24 cellular contexts compared by ENCODE assay signal in the genomic region with DNA sequence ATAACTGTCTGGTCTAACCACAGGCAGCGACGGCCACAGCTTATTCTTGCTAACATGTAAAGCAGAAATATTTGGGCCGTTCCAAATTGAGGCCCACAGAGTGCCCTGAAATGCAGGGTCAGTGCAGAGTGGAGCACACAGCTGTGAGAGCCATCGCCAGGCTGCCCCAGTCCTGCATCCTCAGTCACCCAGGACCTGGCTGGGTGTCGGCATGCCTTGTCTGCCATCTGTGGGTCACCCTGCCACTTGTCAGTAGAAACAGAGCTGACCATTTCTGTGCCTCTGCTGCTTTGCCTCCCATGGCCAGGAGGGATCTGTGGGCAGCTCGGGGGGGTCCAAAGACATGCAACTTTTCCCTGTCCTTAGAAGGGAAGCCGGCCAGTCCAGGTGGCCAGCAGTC. TPM values are rescaled to one million over a fixed set of nuclear protein-coding genes. Genes with fewer than 3 reads are reported as not detected.
A peak's percentile ranks its signal among the peaks of the same experiment; 100 is the strongest.
DNase-seq lines count a peak whose midpoint lies in the region; ATAC-seq, FAIRE-seq and TF ChIP-seq lines count a peak whose summit lies in the region.
"Had no signal": no experiment of that assay in that cellular context is flagged by ENCODE, and none has a peak within 500 bp of the region (broad histone marks: within the 10 kb centered on the region; RNA-seq: fewer than 3 reads in every experiment).

No MANE protein-coding gene starts in this region.

- ATAC-seq in HepG2: no peak
- no peak for ATAC-seq in right lobe of liver
- ATAC-seq in GM18909 (IDR thresholded peaks at IDR 0.05; ENCODE audit: poor library complexity, unreplicated experiment): no peak
- no peak for ATAC-seq in body of pancreas
- ATAC-seq: PC-3; stimulated activated naive CD8-positive, alpha-beta T cell treated with anti-CD3 and anti-CD28 coated beads, Interleukin-15, Interleukin-2, amounts not matched to agents 100 U/mL and 50 U/mL, for 24 hours; upper lobe of right lung had no signal

- intact Hi-C loops in HepG2 (cut with micrococcal nuclease; ENCODE audit: unreplicated experiment) (no loop called here), right lobe of liver (cut with DNase I) (no loop called here), body of pancreas (cut with DNase I) (no loop called here)

- no peaks in the 10 kb centered on the region for H3K9me3 ChIP-seq in HepG2 (ENCODE audit: low read length)
- H3K9me3 ChIP-seq in right lobe of liver: no peaks in the 10 kb centered on the region
- H3K9me3 ChIP-seq in body of pancreas: no peaks in the 10 kb centered on the region
- H3K9me3 ChIP-seq: psoas muscle, upper lobe of right lung had no signal

- CTCF ChIA-PET in HepG2 (lab: Yijun Ruan, JAX; ENCODE audit: low intra/inter-chr PET ratio, low total read pairs): no interaction called here

- H3K36me3 ChIP-seq in HepG2 (replicated peaks in 1 of 2; ENCODE audit: control insufficient read depth in 1 of 2, insufficient read depth in 2 of 2, low read length in 2 of 2) (peaks cover 23 to 59% of the 10 kb centered on the region in 2 experiments; a peak in 4 of 5 replicates), right lobe of liver (peaks cover 0 to 19% (median 5%) of the 10 kb centered on the region in 4 donors), bronchial epithelial cell (ENCODE audit: control insufficient read depth, insufficient read depth, low read length) (peaks cover 34% of the 10 kb centered on the region), body of pancreas (replicated peaks in 1 of 2; ENCODE audit: insufficient read depth in 1 of 2, low read depth in 2 of 2) (peaks cover 0 to 8% of the 10 kb centered on the region in 2 donors)

- H3K4me3 ChIP-seq in HepG2 (replicated peaks in 1 of 3; ENCODE audit: insufficient read depth in 1 of 3, low read depth in 2 of 3, low read length in 3 of 3) (no peak overlapping the region), right lobe of liver (no peak overlapping the region), bronchial epithelial cell (ENCODE audit: low read depth, low read length) (no peak overlapping the region), body of pancreas (no peak overlapping the region)
- H3K4me3 ChIP-seq: psoas muscle, SK-N-MC, upper lobe of right lung had no signal

- no peak for FAIRE-seq in HepG2 (lab: Jason Lieb, UNC)
- peak; percentile 83 for FAIRE-seq in bronchial epithelial cell (lab: Jason Lieb, UNC)
- FAIRE-seq: GM12892 had no signal

- H3K27ac ChIP-seq in HepG2 (ENCODE audit: extremely low read length, insufficient read depth, low read length): no peak overlapping the region
- H3K27ac ChIP-seq in right lobe of liver: no peak overlapping the region
- no peak overlapping the region for H3K27ac ChIP-seq in body of pancreas
- H3K27ac ChIP-seq: psoas muscle, SK-N-MC, upper lobe of right lung had no signal

- H2AFZ ChIP-seq in HepG2 (ENCODE audit: low read length): no peak overlapping the region

- in situ Hi-C loops in HepG2 (cut with HindIII; ENCODE audit: extremely low pct_ligation_motif_present, low pct_unique_long_range_greater_than_20kb): no loop called here

- 97% methylated on average over 7 of the region's 7 CpGs for WGBS in HepG2 (ENCODE audit: low lambda C conversion rate)
- WGBS in right lobe of liver (ENCODE audit: insufficient coverage, low coverage, low lambda C conversion rate, missing lambda C conversion rate): 76% methylated on average over 5 of the region's 7 CpGs
- 90 to 91% methylated on average over 7 of the region's 7 CpGs for WGBS in body of pancreas, 2 donors

- no peak for TF ChIP-seq EP300 in HepG2 (IDR thresholded peaks at IDR 0.05; ENCODE audit: low read depth in 2 of 2, low read length in 2 of 2)
- TF ChIP-seq EP300 in HepG2 (CRISPR knock-in tag; IDR thresholded peaks at IDR 0.05; ENCODE audit: borderline replicate concordance): no peak

- no peak for TF ChIP-seq POLR2A in HepG2 (IDR thresholded peaks at IDR 0.05; ENCODE audit: insufficient read depth in 1 of 2, low read depth in 2 of 2, low read length in 2 of 2)
- TF ChIP-seq POLR2A in right lobe of liver (IDR thresholded peaks at IDR 0.05): no peak
- no peak for TF ChIP-seq POLR2A in body of pancreas (IDR thresholded peaks at IDR 0.05)

- no peak for TF ChIP-seq RAD21 in HepG2 (CRISPR knock-in tag; IDR thresholded peaks at IDR 0.05)

- no peaks in the 10 kb centered on the region for H3K79me2 ChIP-seq in HepG2 (ENCODE audit: insufficient read depth, low read length)

- no peak overlapping the region for H3K4me2 ChIP-seq in HepG2 (ENCODE audit: low read depth, low read length)

- DNase-seq in HepG2 (ENCODE audit: low spot score) (no peak), right lobe of liver (no peak), bronchial epithelial cell (ENCODE audit: low read depth) (no peak), medulla oblongata (ENCODE audit: extremely low spot score) (peak; percentile 70), body of pancreas (no peak), DMS53 (lab: John Stamatoyannopoulos, UW) (no peak), 8988T (no peak)
- DNase-seq: activated CD4-positive, alpha-beta memory T cell treated with anti-CD3 and anti-CD28 coated beads for 36 hours; activated naive CD8-positive, alpha-beta T cell treated with anti-CD3 and anti-CD28 coated beads, Interleukin-2, amount 10 ng/mL, durations not matched to agents 7 days and 5 days; activated T-cell treated with anti-CD3 and anti-CD28 coated beads, Interleukin-2, amount 50 U/mL, for 48 hours; Calu3; GF-D8; Kasumi-1; naive B cell; NCI-H1694 treated with DMSO at 0.1 percent for 48 hours; NCI-H526; PC-3; psoas muscle; stimulated activated naive CD8-positive, alpha-beta T cell treated with anti-CD3 and anti-CD28 coated beads, Interleukin-15, Interleukin-2, amounts not matched to agents 100 U/mL and 50 U/mL, for 24 hours; upper lobe of right lung had no signal

- no TSS peak for BruUV-seq in HepG2 (replicated peaks; lab: Mats Ljungman, UMichigan)

- peaks cover 11% of the 10 kb centered on the region for H3K4me1 ChIP-seq in HepG2 (ENCODE audit: insufficient read depth, low read length)
- no peaks in the 10 kb centered on the region for H3K4me1 ChIP-seq in right lobe of liver
- no peaks in the 10 kb centered on the region for H3K4me1 ChIP-seq in body of pancreas
- H3K4me1 ChIP-seq: psoas muscle, upper lobe of right lung had no signal

- no peaks in the 10 kb centered on the region for H4K20me1 ChIP-seq in HepG2 (ENCODE audit: insufficient read depth, low read length)

- no peak for TF ChIP-seq CTCF in HepG2 (CRISPR knock-in tag; IDR thresholded peaks at IDR 0.05)
- no peak for TF ChIP-seq CTCF in right lobe of liver (IDR thresholded peaks at IDR 0.05)
- TF ChIP-seq CTCF in bronchial epithelial cell (IDR thresholded peaks at IDR 0.05; ENCODE audit: insufficient read depth, low read length, severe bottlenecking): no peak
- TF ChIP-seq CTCF in body of pancreas (IDR thresholded peaks at IDR 0.05): no peak

- POLR2A ChIA-PET in HepG2 (lab: Yijun Ruan, JAX): no interaction called here

- H3K9ac ChIP-seq in HepG2 (ENCODE audit: insufficient read depth, low read depth, low read length): no peak overlapping the region

- no peaks in the 10 kb centered on the region for H3K27me3 ChIP-seq in HepG2 (ENCODE audit: control insufficient read depth in 1 of 2, insufficient read depth in 2 of 2, low read length in 2 of 2)
- H3K27me3 ChIP-seq in right lobe of liver: no peaks in the 10 kb centered on the region
- H3K27me3 ChIP-seq in bronchial epithelial cell (ENCODE audit: control insufficient read depth, insufficient read depth, low read length): no peaks in the 10 kb centered on the region
- H3K27me3 ChIP-seq in body of pancreas: no peaks in the 10 kb centered on the region
- H3K27me3 ChIP-seq: upper lobe of right lung had no signal

TF ChIP-seq in HepG2, 621 proteins besides CTCF, POLR2A, EP300 and RAD21 (continues in another document):
- peak; percentile 23; the same call in 1 of the 2 replicates for TF ChIP-seq STAG1 (CRISPR knock-in tag; IDR thresholded peaks at IDR 0.05)

RNA-seq across cellular contexts. Expression of gene BTBD16, which starts 57.3 kb away (rescaled TPM):
- 3.6 and 5.0 TPM in 2 replicates for total RNA-seq in HepG2 (2016; rRNA removed; fragmentation: Illumina TruSeq; extraction: Trizol)
- 7.2 and 7.4 TPM in 2 replicates for total RNA-seq in HepG2 (2016; cell fraction: cytosol; rRNA removed; fragmentation: Illumina TruSeq; extraction: Trizol; ENCODE audit: low read depth)
- 4.0 and 4.7 TPM in 2 replicates for total RNA-seq in HepG2 (2016; cell fraction: insoluble cytoplasmic fraction; rRNA removed; fragmentation: Illumina TruSeq; extraction: Trizol)
- total RNA-seq in HepG2 (2016; cell fraction: membrane; rRNA removed; fragmentation: Illumina TruSeq; extraction: Trizol): 7.3 and 8.5 TPM in 2 replicates
- total RNA-seq in HepG2 (2016; cell fraction: nucleus; rRNA removed; fragmentation: Illumina TruSeq; extraction: Trizol): 3.1 and 3.4 TPM in 2 replicates
- polyA plus RNA-seq in HepG2 (2011; rRNA removed): 8.0 and 11.9 TPM in 2 replicates
- polyA plus RNA-seq in HepG2 (2011; cell fraction: cytosol; rRNA removed): 8.3 and 9.7 TPM in 2 replicates
- polyA plus RNA-seq in HepG2 (2011; cell fraction: nucleus; rRNA removed): 5.4 and 5.5 TPM in 2 replicates
- 7.8 and 9.0 TPM in 2 replicates for polyA plus RNA-seq in HepG2 (2012)
- 13.5 and 16.1 TPM in 2 replicates for polyA plus RNA-seq in HepG2 (2016; cell fraction: cytosol; fragmentation: Illumina TruSeq; extraction: Trizol; ENCODE audit: low read depth)
- 10.5 and 11.7 TPM in 2 replicates for polyA plus RNA-seq in HepG2 (2016; cell fraction: insoluble cytoplasmic fraction; fragmentation: Illumina TruSeq; extraction: Trizol; ENCODE audit: low read depth)
- 14.2 and 14.7 TPM in 2 replicates for polyA plus RNA-seq in HepG2 (2016; cell fraction: membrane; fragmentation: Illumina TruSeq; extraction: Trizol; ENCODE audit: low read depth)
- polyA plus RNA-seq in HepG2 (2016; cell fraction: nucleus; fragmentation: Illumina TruSeq; extraction: Trizol; ENCODE audit: insufficient read depth, low read depth): 6.5 and 6.6 TPM in 2 replicates
- polyA minus RNA-seq in HepG2 (2011; rRNA and poly(A)+ RNA removed; ENCODE audit: low replicate concordance): 0.44 and 32.3 TPM in 2 replicates
- 2.9 and 6.7 TPM in 2 replicates for polyA minus RNA-seq in HepG2 (2011; cell fraction: cytosol; rRNA and poly(A)+ RNA removed)
- 8.0 and 8.9 TPM in 2 replicates for polyA minus RNA-seq in HepG2 (2011; cell fraction: nucleus; rRNA and poly(A)+ RNA removed)
- total RNA-seq in right lobe of liver: 1 to 10 TPM in 5 of 6 experiments, under 1 TPM in 1; 0.98 to 3.0 (median 2.0) TPM
- total RNA-seq in bronchial epithelial cell: 0.13 and 0.26 TPM in 2 replicates
- total RNA-seq in body of pancreas: not detected
- total RNA-seq: activated CD4-positive, alpha-beta memory T cell treated with anti-CD3 and anti-CD28 coated beads for 36 hours; activated naive CD8-positive, alpha-beta T cell treated with anti-CD3 and anti-CD28 coated beads, Interleukin-2, amount 10 ng/mL, durations not matched to agents 7 days and 5 days; PC-3 had no signal
- polyA plus RNA-seq: AG04450 had no signal
